In genomic region chr19:48445256-48445605, GRCh38 we compare ENCODE assay signal across 8 cellular contexts. TPM values are rescaled to one million over a fixed set of nuclear protein-coding genes. Genes with fewer than 3 reads are reported as not detected.
DNase-seq lines count a peak whose midpoint lies in the region; ATAC-seq and TF ChIP-seq lines count a peak whose summit lies in the region.

No MANE protein-coding gene starts in this region.

- intact Hi-C loops in PC-9 (cut with micrococcal nuclease; ENCODE audit: unreplicated experiment): loop anchor here (1.0 to 2.0 kb wide), 3 partner anchors 24 to 124 kb away; partner anchors contain the start of gene CYTH2
- intact Hi-C loops in MCF 10A (cut with micrococcal nuclease): loop anchor here (1.0 to 2.0 kb wide), 4 partner anchors 24 to 139 kb away; partner anchors contain the start of gene CYTH2

- H3K4me1 Mint-ChIP-seq in MCF 10A (ENCODE audit: insufficient read depth, unreplicated experiment) (peaks cover 23% of the 10 kb centered on the region), immature natural killer cell (peaks cover 29 to 41% of the 10 kb centered on the region in 2 donors)
- peaks cover 26 to 48% of the 10 kb centered on the region in 2 donors for H3K4me1 Mint-ChIP-seq in stimulated activated naive B cell treated with anti-CD40 and anti-IgM and Interleukin-4, amounts not matched to agents 10 μg/mL and 1 μg/mL and 100 μg/mL, for 72 hours

- peak overlapping the region; percentile 100 for H3K4me2 ChIP-seq in PC-9

- H3K9me3 Mint-ChIP-seq in MCF 10A (ENCODE audit: unreplicated experiment) (no peaks in the 10 kb centered on the region), immature natural killer cell (no peaks in the 10 kb centered on the region)
- no peaks in the 10 kb centered on the region for H3K9me3 Mint-ChIP-seq in stimulated activated naive B cell treated with anti-CD40 and anti-IgM and Interleukin-4, amounts not matched to agents 10 μg/mL and 1 μg/mL and 100 μg/mL, for 72 hours

- H3K79me2 ChIP-seq in PC-9 (ENCODE audit: low read depth): peaks cover 34% of the 10 kb centered on the region

- H3K9ac ChIP-seq in HUES64 (ENCODE audit: low read depth, low read length): peak overlapping the region; percentile 91

- TF ChIP-seq CTCF in PC-9 (conservative IDR thresholded peaks at IDR 0.05): peak; percentile 77
- TF ChIP-seq CTCF in MCF 10A (IDR thresholded peaks at IDR 0.05; ENCODE audit: unreplicated experiment): peak; percentile 52

- ATAC-seq in GM19397 (IDR thresholded peaks at IDR 0.05; ENCODE audit: unreplicated experiment): peak; percentile 28
- peak; percentile 54 to 60 for ATAC-seq in stimulated activated naive B cell treated with anti-CD40 and anti-IgM and Interleukin-4, amounts not matched to agents 10 μg/mL and 1 μg/mL and 100 μg/mL, for 72 hours (replicated peaks)

- H3K27me3 ChIP-seq in HUES64 (ENCODE audit: insufficient read depth, low read length): peaks cover 33% of the 10 kb centered on the region
- no peaks in the 10 kb centered on the region for H3K27me3 ChIP-seq in PC-9 (ENCODE audit: insufficient read depth, low read depth)

- peaks cover 8% of the 10 kb centered on the region for H3K4me1 ChIP-seq in HUES64 (ENCODE audit: insufficient read depth, low read length)
- H3K4me1 ChIP-seq in PC-9 (replicated peaks; ENCODE audit: insufficient read depth): peaks cover 23% of the 10 kb centered on the region; the same call in 1 of the 2 replicates

- H3K9me2 ChIP-seq in PC-9 (ENCODE audit: insufficient read depth): no peaks in the 10 kb centered on the region

- H3K27me3 Mint-ChIP-seq in MCF 10A (ENCODE audit: insufficient read depth, unreplicated experiment) (no peaks in the 10 kb centered on the region), immature natural killer cell (ENCODE audit: low read depth in 3 of 3) (peaks cover 17 to 31% (median 23%) of the 10 kb centered on the region in 3 donors)
- H3K27me3 Mint-ChIP-seq in stimulated activated naive B cell treated with anti-CD40 and anti-IgM and Interleukin-4, amounts not matched to agents 10 μg/mL and 1 μg/mL and 100 μg/mL, for 72 hours: peaks cover 19 to 33% of the 10 kb centered on the region in 2 donors

- peak overlapping the region; percentile 94 for H3K27ac Mint-ChIP-seq in MCF 10A (ENCODE audit: low read depth, unreplicated experiment)
- peak overlapping the region; percentile 95 to 100 (median 99) for H3K27ac Mint-ChIP-seq in immature natural killer cell
- H3K27ac Mint-ChIP-seq in stimulated activated naive B cell treated with anti-CD40 and anti-IgM and Interleukin-4, amounts not matched to agents 10 μg/mL and 1 μg/mL and 100 μg/mL, for 72 hours: peak overlapping the region; percentile 98

- CTCF ChIA-PET in PC-9 (lab: Charles Lee): interaction anchor here (0.7 to 1.9 kb wide), 3 partner anchors 45 to 139 kb away, joined by 4 to 7 read pairs (median 4); partner anchors contain the start of gene KDELR1
- CTCF ChIA-PET in MCF 10A (lab: Yijun Ruan, JAX): interaction anchor here (0.6 to 1.5 kb wide), 3 partner anchors 54 to 1200 kb away, joined by 3 to 4 read pairs (median 4); partner anchors contain the start of gene KDELR1

- H3F3A ChIP-seq in PC-9 (ENCODE audit: insufficient read depth, low read depth): peaks cover 33% of the 10 kb centered on the region

- H2AFZ ChIP-seq in PC-9: peak overlapping the region; percentile 77; the same call in 1 of the 2 replicates

- H3K4me3 Mint-ChIP-seq in MCF 10A (ENCODE audit: unreplicated experiment) (peak overlapping the region; percentile 93), immature natural killer cell (peak overlapping the region; percentile 97 to 100 (median 99))
- H3K4me3 Mint-ChIP-seq in stimulated activated naive B cell treated with anti-CD40 and anti-IgM and Interleukin-4, amounts not matched to agents 10 μg/mL and 1 μg/mL and 100 μg/mL, for 72 hours: peak overlapping the region; percentile 91 to 98

- 20% methylated on average over 6 of the region's 6 CpGs for WGBS in HUES64

- H3K36me3 ChIP-seq in HUES64 (ENCODE audit: insufficient read depth, low read length) (peaks cover 34% of the 10 kb centered on the region), PC-9 (ENCODE audit: low read depth) (peaks cover 24% of the 10 kb centered on the region)

- H3K9me3 ChIP-seq in HUES64 (ENCODE audit: insufficient read depth, low read depth, low read length) (no peaks in the 10 kb centered on the region), PC-9 (ENCODE audit: insufficient read depth, low read depth) (no peaks in the 10 kb centered on the region)

- POLR2A ChIA-PET in PC-9 (lab: Charles Lee; ENCODE audit: unreplicated experiment): interaction anchor here (0.6 kb wide), 1 partner anchor 54 kb away, joined by 9 read pairs; the partner anchor contains the start of gene KDELR1
- POLR2A ChIA-PET in MCF 10A (lab: Yijun Ruan, JAX): interaction anchor here (0.5 to 2.5 kb wide), 18 partner anchors 13 to 204 kb away, joined by 3 to 21 read pairs (median 4); partner anchors contain the start of genes GRIN2D, KDELR1, SYNGR4 and TMEM143

- H3K4me3 ChIP-seq in HUES64 (ENCODE audit: low read length) (peak overlapping the region; percentile 88), PC-9 (peak overlapping the region; percentile 92)

- H3K36me3 Mint-ChIP-seq in MCF 10A (ENCODE audit: insufficient read depth, unreplicated experiment) (peaks cover 48% of the 10 kb centered on the region), immature natural killer cell (peaks cover 13 to 23% (median 18%) of the 10 kb centered on the region in 3 donors)
- H3K36me3 Mint-ChIP-seq in stimulated activated naive B cell treated with anti-CD40 and anti-IgM and Interleukin-4, amounts not matched to agents 10 μg/mL and 1 μg/mL and 100 μg/mL, for 72 hours: peaks cover 17 to 30% of the 10 kb centered on the region in 2 donors

- H3K27ac ChIP-seq in HUES64 (ENCODE audit: low read depth, low read length): peak overlapping the region; percentile 71; the same call in 1 of the 2 replicates
- peak overlapping the region; percentile 78 for H3K27ac ChIP-seq in PC-9

- TSS peak; percentile 73 for BruUV-seq in PC-9 (replicated peaks; lab: Mats Ljungman, UMichigan)
- TSS peak; percentile 81 for BruUV-seq in MCF 10A (replicated peaks; lab: Mats Ljungman, UMichigan)

- DNase-seq in DMS 273 (lab: John Stamatoyannopoulos, UW; ENCODE audit: unreplicated experiment): peak; percentile 93
- peak; percentile 65 to 87 for DNase-seq in PC-9
- peak; percentile 90 for DNase-seq in MCF 10A (ENCODE audit: unreplicated experiment)
- no peak for DNase-seq in immature natural killer cell
- DNase-seq in stimulated activated naive B cell treated with anti-CD40 and anti-IgM and Interleukin-4, amounts not matched to agents 10 μg/mL and 1 μg/mL and 100 μg/mL, for 72 hours: no peak
- no peak for DNase-seq in mesenteric fat pad (ENCODE audit: low spot score)

- no peaks in the 10 kb centered on the region; the same call in 1 of the 2 replicates for H4K20me1 ChIP-seq in PC-9 (ENCODE audit: insufficient read depth)

RNA-seq across cellular contexts. Expression of gene GRWD1, which starts 0.6 kb away (rescaled TPM):
- polyA plus RNA-seq in HUES64 (2013, experiment 1 of 2): 31.0 TPM
- polyA plus RNA-seq in HUES64 (2013, experiment 2 of 2): 25.9 TPM
- total RNA-seq in PC-9 (2021): 35.5 and 44.2 TPM in 2 replicates
- total RNA-seq in MCF 10A (2022): 45.1 and 55.8 TPM in 2 replicates
- 10 to 100 TPM; 32.3 to 42.4 (median 34.6) TPM for polyA plus RNA-seq in immature natural killer cell
- 39.0 TPM for total RNA-seq in mesenteric fat pad

RNA-seq across cellular contexts. Expression of gene KCNJ14, which starts 10.1 kb away (rescaled TPM):
- polyA plus RNA-seq in HUES64 (2013, experiment 1 of 2): 0.45 TPM
- polyA plus RNA-seq in HUES64 (2013, experiment 2 of 2): 0.19 TPM
- 5.4 and 8.3 TPM in 2 replicates for total RNA-seq in PC-9 (2021)
- total RNA-seq in MCF 10A (2022): 1.6 and 2.7 TPM in 2 replicates
- polyA plus RNA-seq in immature natural killer cell: under 1 TPM in 2 of 3 donors, not detected in 1; 0.06 to 0.07 TPM
- 1.0 TPM for total RNA-seq in mesenteric fat pad

RNA-seq across cellular contexts. Expression of gene CYTH2, which starts 23.9 kb away (rescaled TPM):
- polyA plus RNA-seq in HUES64 (2013, experiment 1 of 2): 57.6 TPM
- 48.2 TPM for polyA plus RNA-seq in HUES64 (2013, experiment 2 of 2)
- total RNA-seq in PC-9 (2021): 74.4 and 93.0 TPM in 2 replicates
- total RNA-seq in MCF 10A (2022): 70.3 and 72.2 TPM in 2 replicates
- polyA plus RNA-seq in immature natural killer cell: 10 to 100 TPM; 14.4 to 37.6 (median 29.6) TPM
- total RNA-seq in mesenteric fat pad: 34.9 TPM

RNA-seq across cellular contexts. Expression of gene GRIN2D, which starts 51.8 kb away (rescaled TPM):
- 1.4 TPM for polyA plus RNA-seq in HUES64 (2013, experiment 1 of 2)
- 3.4 TPM for polyA plus RNA-seq in HUES64 (2013, experiment 2 of 2)
- total RNA-seq in PC-9 (2021) (3.2 and 3.8 TPM in 2 replicates), MCF 10A (2022) (0.35 and 0.39 TPM in 2 replicates), mesenteric fat pad (0.48 TPM)
- polyA plus RNA-seq in immature natural killer cell: not detected

RNA-seq across cellular contexts. Expression of gene KDELR1, which starts 53.9 kb away (rescaled TPM):
- polyA plus RNA-seq in HUES64 (2013, experiment 1 of 2): 141 TPM
- polyA plus RNA-seq in HUES64 (2013, experiment 2 of 2): 167 TPM
- total RNA-seq in PC-9 (2021): 220 and 261 TPM in 2 replicates
- 113 and 134 TPM in 2 replicates for total RNA-seq in MCF 10A (2022)
- 10 to 100 TPM; 14.8 to 30.5 (median 20.2) TPM for polyA plus RNA-seq in immature natural killer cell
- total RNA-seq in mesenteric fat pad: 113 TPM

Comparison
In these comparisons a context has a peak if more than half of its experiments do, and no peak if none do; other contexts are left out.
1. DNase-seq: peak in DMS 273 (single experiment), PC-9 (2 of 2) and MCF 10A (single experiment); none in immature natural killer cell (0 of 3), stimulated activated naive B cell treated with anti-CD40 and anti-IgM and Interleukin-4, amounts not matched to agents 10 μg/mL and 1 μg/mL and 100 μg/mL, for 72 hours (single experiment) and mesenteric fat pad (single experiment).
2. Peak in every context shown above with its lines, with median percentiles within 50 percentile points of each other: H3K27ac Mint-ChIP-seq and H3K4me3 Mint-ChIP-seq.